18 cellular contexts compared by ENCODE assay signal in genomic region chr13:56755181-56755580, GRCh38.
DNase-seq lines count a peak whose midpoint lies in the region; ATAC-seq and TF ChIP-seq lines count a peak whose summit lies in the region.
"Had no signal": no experiment of that assay in that cellular context is flagged by ENCODE, and none has a peak within 500 bp of the region (broad histone marks: within the 10 kb centered on the region; RNA-seq: fewer than 3 reads in every experiment).

No MANE protein-coding gene starts in this region.

- ATAC-seq in GM18870 (IDR thresholded peaks at IDR 0.05; ENCODE audit: unreplicated experiment) (no peak), HG02870 (IDR thresholded peaks at IDR 0.05; ENCODE audit: unreplicated experiment) (no peak)
- ATAC-seq: left colon, Panc1 had no signal

- H3K4me1 ChIP-seq in OCI-LY3 (ENCODE audit: low read length) (no peaks in the 10 kb centered on the region), esophagus muscularis mucosa (no peaks in the 10 kb centered on the region), smooth muscle cell (ENCODE audit: low read depth) (no peaks in the 10 kb centered on the region)

- no peak overlapping the region for H3K4me2 ChIP-seq in OCI-LY3 (ENCODE audit: low read length)
- no peak overlapping the region for H3K4me2 ChIP-seq in smooth muscle cell

- H3K9me3 ChIP-seq in OCI-LY3 (ENCODE audit: insufficient read depth, low read length) (no peaks in the 10 kb centered on the region), esophagus muscularis mucosa (no peaks in the 10 kb centered on the region), smooth muscle cell (replicated peaks; ENCODE audit: low read depth) (no peaks in the 10 kb centered on the region)

- H2AFZ ChIP-seq in OCI-LY3 (ENCODE audit: low read depth, low read length), result peak overlapping the region; percentile 43; the same call in 1 of the 2 replicates
- H2AFZ ChIP-seq in smooth muscle cell (ENCODE audit: low read depth), result no peak overlapping the region

- TF ChIP-seq CTCF in OCI-LY3 (IDR thresholded peaks at IDR 0.05; ENCODE audit: low read depth, low read length) (peak; percentile 67), esophagus muscularis mucosa (IDR thresholded peaks at IDR 0.05) (peak in 2 of 3 experiments; percentile 9 to 29), smooth muscle cell (IDR thresholded peaks at IDR 0.05; ENCODE audit: borderline replicate concordance, insufficient read depth, poor library complexity, severe bottlenecking) (peak; percentile 22)

- H3K27me3 ChIP-seq in OCI-LY3 (ENCODE audit: low read depth, low read length) (no peaks in the 10 kb centered on the region), esophagus muscularis mucosa (no peaks in the 10 kb centered on the region), smooth muscle cell (ENCODE audit: low read depth) (no peaks in the 10 kb centered on the region)
- H3K27me3 ChIP-seq: dorsolateral prefrontal cortex had no signal

- H3K9ac ChIP-seq in OCI-LY3 (ENCODE audit: low read length), result no peak overlapping the region
- no peak overlapping the region for H3K9ac ChIP-seq in smooth muscle cell (ENCODE audit: low read depth)

- intact Hi-C loops in esophagus muscularis mucosa (cut with DNase I), result no loop called here

- DNase-seq in SIG-M5 treated with dmso at 0.1 percent for 504 hours (lab: John Stamatoyannopoulos, UW; ENCODE audit: unreplicated experiment) (peak; percentile 28), SIG-M5 (lab: John Stamatoyannopoulos, UW) (no peak), esophagus muscularis mucosa (ENCODE audit: extremely low spot score) (no peak), smooth muscle cell (lab: John Stamatoyannopoulos, UW; ENCODE audit: unreplicated experiment) (no peak)
- DNase-seq in central memory CD4-positive, alpha-beta T cell, result no peak
- DNase-seq: activated naive CD4-positive, alpha-beta T cell treated with anti-CD3 and anti-CD28 coated beads for 36 hours; dorsolateral prefrontal cortex; HCEC 1CT; hippocampal formation; left colon; NCI-H1105; NCI-H2227 treated with DMSO at 0.1 percent for 48 hours; stimulated activated naive CD4-positive, alpha-beta T cell; trophoblast cell had no signal

- H4K20me1 ChIP-seq in OCI-LY3 (ENCODE audit: insufficient read depth, low read length) (no peaks in the 10 kb centered on the region), smooth muscle cell (ENCODE audit: low read depth) (no peaks in the 10 kb centered on the region)

- no peaks in the 10 kb centered on the region for H3F3A ChIP-seq in smooth muscle cell (ENCODE audit: low read depth)

- TF ChIP-seq EP300 in esophagus muscularis mucosa (IDR thresholded peaks at IDR 0.05), result no peak

- H3K4me3 ChIP-seq in OCI-LY3 (ENCODE audit: low read length) (no peak overlapping the region), esophagus muscularis mucosa (no peak overlapping the region), smooth muscle cell (no peak overlapping the region)
- H3K4me3 ChIP-seq: dorsolateral prefrontal cortex had no signal

- H3K36me3 ChIP-seq in OCI-LY3 (replicated peaks; ENCODE audit: low read depth, low read length), result no peaks in the 10 kb centered on the region
- no peaks in the 10 kb centered on the region for H3K36me3 ChIP-seq in esophagus muscularis mucosa
- no peaks in the 10 kb centered on the region for H3K36me3 ChIP-seq in smooth muscle cell (ENCODE audit: low read depth)

- 45% methylated on average over 2 of the region's 2 CpGs for WGBS in esophagus muscularis mucosa
- WGBS in smooth muscle cell (ENCODE audit: low lambda C conversion rate), result 60% methylated on average over 2 of the region's 2 CpGs

- no peaks in the 10 kb centered on the region for H3K79me2 ChIP-seq in OCI-LY3 (ENCODE audit: low read length)
- no peaks in the 10 kb centered on the region for H3K79me2 ChIP-seq in smooth muscle cell (ENCODE audit: low read depth)

- TF ChIP-seq POLR2A in esophagus muscularis mucosa (IDR thresholded peaks at IDR 0.05; ENCODE audit: low read depth), result no peak

- H3K27ac ChIP-seq in OCI-LY3 (ENCODE audit: low read length) (no peak overlapping the region), esophagus muscularis mucosa (replicated peaks in 1 of 4) (no peak overlapping the region), smooth muscle cell (ENCODE audit: low read depth) (no peak overlapping the region)
- H3K27ac ChIP-seq: dorsolateral prefrontal cortex had no signal
